Comparison of ENCODE assay signal across 19 cellular contexts in genomic region chr11:38169286-38169685, GRCh38.
A peak's percentile ranks its signal among the peaks of the same experiment; 100 is the strongest.
DNase-seq lines count a peak whose midpoint lies in the region; ATAC-seq, FAIRE-seq and TF ChIP-seq lines count a peak whose summit lies in the region.
"Had no signal": no experiment of that assay in that cellular context is flagged by ENCODE, and none has a peak within 500 bp of the region (broad histone marks: within the 10 kb centered on the region; RNA-seq: fewer than 3 reads in every experiment).

No MANE protein-coding gene starts in this region.

- H3K9me3 Mint-ChIP-seq in activated CD8-positive, alpha-beta memory T cell treated with anti-CD3 and anti-CD28 coated beads, Interleukin-2, amount 10 ng/mL, durations not matched to agents 7 days and 5 days (ENCODE audit: low read depth): peaks cover 6% of the 10 kb centered on the region
- H3K9me3 Mint-ChIP-seq in immature natural killer cell: peaks cover 0 to 16% (median 2%) of the 10 kb centered on the region in 6 donors

- H3K36me3 ChIP-seq in body of pancreas (replicated peaks in 1 of 2; ENCODE audit: insufficient read depth in 1 of 2, low read depth in 2 of 2): no peaks in the 10 kb centered on the region
- no peaks in the 10 kb centered on the region for H3K36me3 ChIP-seq in neuronal stem cell (replicated peaks in 1 of 2; ENCODE audit: control insufficient read depth in 2 of 2, insufficient read depth in 2 of 2, low read length in 2 of 2)
- H3K36me3 ChIP-seq: MG63, uterus had no signal

- H4K91ac ChIP-seq in neuronal stem cell (ENCODE audit: low read depth, low read length, poor library complexity): no peak overlapping the region

- H3K23ac ChIP-seq in neuronal stem cell (ENCODE audit: low read depth, low read length, poor library complexity): no peak overlapping the region

- H3K4me3 Mint-ChIP-seq in activated CD8-positive, alpha-beta memory T cell treated with anti-CD3 and anti-CD28 coated beads, Interleukin-2, amount 10 ng/mL, durations not matched to agents 7 days and 5 days: no peak overlapping the region
- no peak overlapping the region for H3K4me3 Mint-ChIP-seq in immature natural killer cell
- H3K4me3 Mint-ChIP-seq: activated T-helper 1 cell treated with anti-CD3 and anti-CD28 coated beads, Interleukin-12 subunit alpha, Interleukin-12 subunit beta, Interleukin-2, Interleukin-4 antibody, amounts not matched to agents 30 ng/mL and 10 ng/mL and 1 ng/mL, durations not matched to agents 14 hours and 24 hours and 36 hours had no signal

- no peak overlapping the region for H2BK5ac ChIP-seq in neuronal stem cell (ENCODE audit: low read length)

- no peak overlapping the region for H2AFZ ChIP-seq in neuronal stem cell (ENCODE audit: low read length)

- no peak overlapping the region for H3K4me2 ChIP-seq in neuronal stem cell (ENCODE audit: insufficient read depth, low read length, poor library complexity, severe bottlenecking)

- TF ChIP-seq POLR2A in body of pancreas (IDR thresholded peaks at IDR 0.05): no peak

- 8 to 9% methylated on average over 1 of the region's 1 CpG for WGBS in body of pancreas, 2 donors
- WGBS in neuronal stem cell (ENCODE audit: extremely low coverage in 2 of 2, insufficient read length in 2 of 2, insufficient replicate concordance in 1 of 2), 2 donors: no CpG with 5 or more reads among the region's 1 CpG

- no peak overlapping the region for H2BK12ac ChIP-seq in neuronal stem cell (ENCODE audit: low read length)

- no peak overlapping the region for H4K8ac ChIP-seq in neuronal stem cell (ENCODE audit: low read depth, low read length)

- H3K79me1 ChIP-seq in neuronal stem cell (ENCODE audit: low read depth, low read length): no peaks in the 10 kb centered on the region

- no peak for TF ChIP-seq CTCF in body of pancreas (IDR thresholded peaks at IDR 0.05)

- H3K4me1 Mint-ChIP-seq in activated CD8-positive, alpha-beta memory T cell treated with anti-CD3 and anti-CD28 coated beads, Interleukin-2, amount 10 ng/mL, durations not matched to agents 7 days and 5 days: no peaks in the 10 kb centered on the region
- H3K4me1 Mint-ChIP-seq in immature natural killer cell: no peaks in the 10 kb centered on the region

- H2AK5ac ChIP-seq in neuronal stem cell (ENCODE audit: low read depth, low read length): no peak overlapping the region

- H3K4me3 ChIP-seq in body of pancreas: no peak overlapping the region
- H3K4me3 ChIP-seq in neuronal stem cell (ENCODE audit: low read length in 2 of 2): no peak overlapping the region
- H3K4me3 ChIP-seq: MG63, mucosa of descending colon, uterus had no signal

- H3K4me1 ChIP-seq in body of pancreas (peaks cover 3% of the 10 kb centered on the region), neuronal stem cell (ENCODE audit: control insufficient read depth in 2 of 2, insufficient read depth in 1 of 2, low read depth in 1 of 2, low read length in 2 of 2) (no peaks in the 10 kb centered on the region)
- H3K4me1 ChIP-seq: uterus had no signal

- FAIRE-seq in HTR-8/SVneo (lab: Jason Lieb, UNC): no peak

- H3K36me3 Mint-ChIP-seq in activated CD8-positive, alpha-beta memory T cell treated with anti-CD3 and anti-CD28 coated beads, Interleukin-2, amount 10 ng/mL, durations not matched to agents 7 days and 5 days: no peaks in the 10 kb centered on the region
- H3K36me3 Mint-ChIP-seq in immature natural killer cell: no peaks in the 10 kb centered on the region

- H3K27ac ChIP-seq in body of pancreas: no peak overlapping the region
- no peak overlapping the region for H3K27ac ChIP-seq in neuronal stem cell (replicated peaks; ENCODE audit: low read length)
- H3K27ac ChIP-seq: uterus had no signal

- H2BK120ac ChIP-seq in neuronal stem cell (ENCODE audit: low read depth, low read length): no peak overlapping the region

- no peak overlapping the region for H3K4ac ChIP-seq in neuronal stem cell (ENCODE audit: low read length)

- no peak overlapping the region for H3K9ac ChIP-seq in neuronal stem cell (ENCODE audit: low read depth, low read length, poor library complexity)

- CTCF ChIA-PET in activated CD8-positive, alpha-beta memory T cell treated with anti-CD3 and anti-CD28 coated beads, Interleukin-2, amount 10 ng/mL, durations not matched to agents 7 days and 5 days (lab: Charles Lee): no interaction called here

- peak; percentile 11 for DNase-seq in AG08396 (ENCODE audit: low spot score)
- DNase-seq in HTR-8/SVneo (ENCODE audit: insufficient read length, low spot score): peak; percentile 34
- no peak for DNase-seq in body of pancreas
- DNase-seq in kidney tubule cell (ENCODE audit: low spot score): peak; percentile 20
- DNase-seq in foreskin melanocyte: no peak
- DNase-seq in activated CD8-positive, alpha-beta memory T cell treated with anti-CD3 and anti-CD28 coated beads, Interleukin-2, amount 10 ng/mL, durations not matched to agents 7 days and 5 days: no peak
- no peak for DNase-seq in immature natural killer cell
- no peak for DNase-seq in neuronal stem cell (ENCODE audit: low spot score)
- DNase-seq: activated CD4-positive, alpha-beta T cell treated with anti-CD3 and anti-CD28 coated beads, Interleukin-2, amount 50 U/mL, for 1 hour; caudate nucleus; DMS 273 treated with DMSO at 0.1 percent for 48 hours; erythroblast; MG63; mucosa of descending colon; NCI-H2171; stimulated activated CD4-positive, alpha-beta T cell treated with anti-CD3 and anti-CD28 coated beads, Interleukin-1b, Interleukin-23, amount 100 ng/mL, for 48 hours; uterus had no signal

- H2BK15ac ChIP-seq in neuronal stem cell (ENCODE audit: low read length): no peak overlapping the region

- peak; percentile 82 for ATAC-seq in body of pancreas
- ATAC-seq in activated CD8-positive, alpha-beta memory T cell treated with anti-CD3 and anti-CD28 coated beads, Interleukin-2, amount 10 ng/mL, durations not matched to agents 7 days and 5 days: no peak
- ATAC-seq: mucosa of descending colon had no signal

- H3K14ac ChIP-seq in neuronal stem cell (ENCODE audit: low read length): no peak overlapping the region

- H3K27me3 Mint-ChIP-seq in activated CD8-positive, alpha-beta memory T cell treated with anti-CD3 and anti-CD28 coated beads, Interleukin-2, amount 10 ng/mL, durations not matched to agents 7 days and 5 days: no peaks in the 10 kb centered on the region
- H3K27me3 Mint-ChIP-seq in immature natural killer cell (ENCODE audit: low read depth in 3 of 3): peaks cover 0 to 3% (median 0%) of the 10 kb centered on the region in 3 donors
- H3K27me3 Mint-ChIP-seq: progenitor cell of endocrine pancreas had no signal

- H3K9me3 ChIP-seq in body of pancreas (no peaks in the 10 kb centered on the region), neuronal stem cell (replicated peaks in 1 of 2; ENCODE audit: control insufficient read depth in 2 of 2, insufficient read depth in 1 of 2, low read depth in 1 of 2, low read length in 2 of 2) (no peaks in the 10 kb centered on the region)
- H3K9me3 ChIP-seq: uterus had no signal

- no peaks in the 10 kb centered on the region for H3K27me3 ChIP-seq in body of pancreas
- no peaks in the 10 kb centered on the region for H3K27me3 ChIP-seq in neuronal stem cell (ENCODE audit: control insufficient read depth in 3 of 3, insufficient read depth in 3 of 3, low read depth in 1 of 3, low read length in 3 of 3)
- H3K27me3 ChIP-seq: MG63, uterus had no signal

- intact Hi-C loops in body of pancreas (cut with DNase I): no loop called here

- no peak overlapping the region for H3K27ac Mint-ChIP-seq in activated CD8-positive, alpha-beta memory T cell treated with anti-CD3 and anti-CD28 coated beads, Interleukin-2, amount 10 ng/mL, durations not matched to agents 7 days and 5 days
- no peak overlapping the region for H3K27ac Mint-ChIP-seq in immature natural killer cell
- H3K27ac Mint-ChIP-seq: activated T-helper 1 cell treated with anti-CD3 and anti-CD28 coated beads, Interleukin-12 subunit alpha, Interleukin-12 subunit beta, Interleukin-2, Interleukin-4 antibody, amounts not matched to agents 30 ng/mL and 10 ng/mL and 1 ng/mL, durations not matched to agents 14 hours and 24 hours and 36 hours; progenitor cell of endocrine pancreas had no signal

- no peak overlapping the region for H3K18ac ChIP-seq in neuronal stem cell (ENCODE audit: low read length)

Comparison
In these comparisons a context has a peak if more than half of its experiments do, and no peak if none do; other contexts are left out.
1. DNase-seq: peak in AG08396 (single experiment), HTR-8/SVneo (single experiment) and kidney tubule cell (single experiment); none in body of pancreas (0 of 4), foreskin melanocyte (single experiment), activated CD8-positive, alpha-beta memory T cell treated with anti-CD3 and anti-CD28 coated beads, Interleukin-2, amount 10 ng/mL, durations not matched to agents 7 days and 5 days (single experiment), immature natural killer cell (0 of 3) and neuronal stem cell (single experiment).